ENCODE assay signal across 11 cellular contexts in the genomic region with DNA sequence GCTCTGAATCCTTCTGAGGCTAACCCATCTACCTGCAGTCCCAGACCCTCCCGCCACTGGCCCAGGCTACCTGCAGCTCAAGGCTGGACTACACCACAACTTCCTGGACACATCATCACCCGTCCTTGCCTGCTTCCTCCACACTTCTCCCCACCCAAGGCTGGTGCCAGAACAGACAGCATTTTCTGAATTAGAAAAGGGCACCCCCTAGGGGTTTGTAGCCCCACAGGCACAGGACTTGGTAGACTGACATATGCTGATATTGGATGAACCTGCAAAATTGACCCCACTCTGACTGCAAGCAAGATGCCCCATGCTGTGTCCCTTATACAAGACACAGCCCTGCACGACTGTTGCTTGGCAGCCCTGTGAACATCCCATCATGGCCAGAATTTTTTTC.
DNase-seq lines count a peak whose midpoint lies in the region; ATAC-seq and TF ChIP-seq lines count a peak whose summit lies in the region.
"Had no signal": no experiment of that assay in that cellular context is flagged by ENCODE, and none has a peak within 500 bp of the region (broad histone marks: within the 10 kb centered on the region; RNA-seq: fewer than 3 reads in every experiment).

No MANE protein-coding gene starts in this region.

- H3K4me2 ChIP-seq in KMS-11: no peak overlapping the region

- no peaks in the 10 kb centered on the region for H3K36me3 Mint-ChIP-seq in activated T-helper 17 cell treated with anti-CD3 and anti-CD28 coated beads, Interleukin-2, amount 50 U/mL, for 72 hours (ENCODE audit: low read depth)
- H3K36me3 Mint-ChIP-seq in neural crest cell (ENCODE audit: low read depth) (no peaks in the 10 kb centered on the region), MCF 10A (ENCODE audit: insufficient read depth, unreplicated experiment) (peaks cover 6% of the 10 kb centered on the region)

- no peaks in the 10 kb centered on the region for H3K27me3 ChIP-seq in KMS-11 (ENCODE audit: insufficient read depth, low read depth)
- H3K27me3 ChIP-seq: cardiac muscle cell, foreskin keratinocyte had no signal

- DNase-seq in NCI-H146 (lab: John Stamatoyannopoulos, UW) (peak; percentile 12), NCI-H146 treated with DMSO at 0.1 percent for 48 hours (lab: John Stamatoyannopoulos, UW; ENCODE audit: unreplicated experiment) (no peak), neural crest cell (ENCODE audit: low read depth, low spot score) (peak; percentile 5), MCF 10A (ENCODE audit: unreplicated experiment) (no peak)
- DNase-seq: foreskin keratinocyte, Right ventricle myocardium superior had no signal

- H3K4me3 ChIP-seq in KMS-11 (IDR thresholded peaks at IDR 0.05; ENCODE audit: insufficient read depth, low read depth, low read length): no peak overlapping the region
- H3K4me3 ChIP-seq: cardiac muscle cell had no signal

- POLR2A ChIA-PET in MCF 10A (lab: Yijun Ruan, JAX): no interaction called here

- no peak overlapping the region for H2AFZ ChIP-seq in KMS-11 (ENCODE audit: low read depth)

- BruUV-seq in MCF 10A (replicated peaks; lab: Mats Ljungman, UMichigan): no TSS peak

- intact Hi-C loops in MCF 10A (cut with micrococcal nuclease): no loop called here

- no peak overlapping the region for H3K9ac ChIP-seq in KMS-11

- no peaks in the 10 kb centered on the region for H3K9me3 Mint-ChIP-seq in activated T-helper 17 cell treated with anti-CD3 and anti-CD28 coated beads, Interleukin-2, amount 50 U/mL, for 72 hours
- no peaks in the 10 kb centered on the region for H3K9me3 Mint-ChIP-seq in neural crest cell
- peaks cover 52% of the 10 kb centered on the region for H3K9me3 Mint-ChIP-seq in MCF 10A (ENCODE audit: unreplicated experiment)

- H3K36me3 ChIP-seq in KMS-11 (ENCODE audit: insufficient read depth): no peaks in the 10 kb centered on the region
- H3K36me3 ChIP-seq: cardiac muscle cell had no signal

- H3K79me2 ChIP-seq in KMS-11 (ENCODE audit: insufficient read depth, low read depth): no peaks in the 10 kb centered on the region

- H4K20me1 ChIP-seq in KMS-11 (ENCODE audit: insufficient read depth): no peaks in the 10 kb centered on the region

- ATAC-seq in activated T-helper 17 cell treated with anti-CD3 and anti-CD28 coated beads, Interleukin-2, amount 50 U/mL, for 72 hours (replicated peaks): peak; percentile 52
- ATAC-seq in GM19452 (IDR thresholded peaks at IDR 0.05; ENCODE audit: unreplicated experiment): no peak
- ATAC-seq in GM18511 (IDR thresholded peaks at IDR 0.05; ENCODE audit: unreplicated experiment): no peak
- ATAC-seq: foreskin keratinocyte had no signal

- H3K4me3 Mint-ChIP-seq in activated T-helper 17 cell treated with anti-CD3 and anti-CD28 coated beads, Interleukin-2, amount 50 U/mL, for 72 hours: no peak overlapping the region
- H3K4me3 Mint-ChIP-seq in neural crest cell (no peak overlapping the region), MCF 10A (ENCODE audit: unreplicated experiment) (no peak overlapping the region)

- no peaks in the 10 kb centered on the region for H3K4me1 Mint-ChIP-seq in activated T-helper 17 cell treated with anti-CD3 and anti-CD28 coated beads, Interleukin-2, amount 50 U/mL, for 72 hours
- H3K4me1 Mint-ChIP-seq in neural crest cell: no peaks in the 10 kb centered on the region
- no peaks in the 10 kb centered on the region for H3K4me1 Mint-ChIP-seq in MCF 10A (ENCODE audit: insufficient read depth, unreplicated experiment)

- peak; percentile 42 for TF ChIP-seq CTCF in KMS-11 (conservative IDR thresholded peaks at IDR 0.05; ENCODE audit: low read depth, low read length)
- TF ChIP-seq CTCF in neural crest cell (conservative IDR thresholded peaks at IDR 0.05): peak; percentile 42
- no peak for TF ChIP-seq CTCF in MCF 10A (IDR thresholded peaks at IDR 0.05; ENCODE audit: unreplicated experiment)

- H3K4me1 ChIP-seq in KMS-11 (ENCODE audit: low read depth, poor library complexity, severe bottlenecking): no peaks in the 10 kb centered on the region
- H3K4me1 ChIP-seq: foreskin keratinocyte had no signal

- no peak overlapping the region for H3K27ac ChIP-seq in KMS-11
- H3K27ac ChIP-seq: cardiac muscle cell, foreskin keratinocyte had no signal

- H3K27me3 Mint-ChIP-seq in activated T-helper 17 cell treated with anti-CD3 and anti-CD28 coated beads, Interleukin-2, amount 50 U/mL, for 72 hours: peaks cover 19% of the 10 kb centered on the region
- H3K27me3 Mint-ChIP-seq in neural crest cell (ENCODE audit: low read depth) (peaks cover 18% of the 10 kb centered on the region), MCF 10A (ENCODE audit: insufficient read depth, unreplicated experiment) (no peaks in the 10 kb centered on the region)

- CTCF ChIA-PET in MCF 10A (lab: Yijun Ruan, JAX): interaction anchor here (0.7 kb wide), 1 partner anchor 1519 kb away, joined by 4 read pairs; no protein-coding TSS in a partner anchor

- no peak overlapping the region for H3K27ac Mint-ChIP-seq in activated T-helper 17 cell treated with anti-CD3 and anti-CD28 coated beads, Interleukin-2, amount 50 U/mL, for 72 hours
- H3K27ac Mint-ChIP-seq in neural crest cell (ENCODE audit: unreplicated experiment): no peak overlapping the region
- no peak overlapping the region for H3K27ac Mint-ChIP-seq in MCF 10A (ENCODE audit: low read depth, unreplicated experiment)

Comparison
In these comparisons a context has a peak if more than half of its experiments do, and no peak if none do; other contexts are left out.
1. DNase-seq: peak in NCI-H146 (single experiment) and neural crest cell (single experiment); none in NCI-H146 treated with DMSO at 0.1 percent for 48 hours (single experiment) and MCF 10A (single experiment).